22 cellular contexts compared by ENCODE assay signal in the genomic region with DNA sequence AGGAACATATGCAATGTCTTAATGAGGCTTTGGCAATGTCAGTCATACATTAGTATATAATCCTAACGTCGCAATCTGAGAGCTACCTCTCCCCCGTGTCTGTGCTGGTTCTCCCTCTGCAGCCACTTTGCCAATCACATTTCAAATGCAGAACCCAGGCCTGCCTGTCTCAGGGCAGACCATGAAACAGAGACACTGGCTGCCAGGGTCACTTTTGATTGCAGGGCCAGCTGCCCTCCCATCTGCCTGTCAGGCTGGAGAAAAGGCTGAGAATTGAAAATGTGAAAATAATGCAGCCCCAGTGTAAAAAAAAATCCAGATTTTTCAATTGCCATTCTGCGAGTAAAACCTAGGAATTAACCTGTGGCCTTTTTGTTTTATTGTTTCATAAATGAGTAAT. TPM values are rescaled to one million over a fixed set of nuclear protein-coding genes. Genes with fewer than 3 reads are reported as not detected.
DNase-seq lines count a peak whose midpoint lies in the region; ATAC-seq and TF ChIP-seq lines count a peak whose summit lies in the region.
"Had no signal": no experiment of that assay in that cellular context is flagged by ENCODE, and none has a peak within 500 bp of the region (broad histone marks: within the 10 kb centered on the region; RNA-seq: fewer than 3 reads in every experiment).

No MANE protein-coding gene starts in this region.

- H3K79me2 ChIP-seq in GM23338 (replicated peaks; ENCODE audit: insufficient read depth), result no peaks in the 10 kb centered on the region

- H4K20me1 ChIP-seq in GM23338 (replicated peaks; ENCODE audit: insufficient read depth), result no peaks in the 10 kb centered on the region
- H4K20me1 ChIP-seq: BLaER1 had no signal

- peaks cover 2% of the 10 kb centered on the region; the same call in 1 of the 3 replicates for H3K9me3 Mint-ChIP-seq in GM23338

- no peak overlapping the region for H3K27ac ChIP-seq in GM23338 (ENCODE audit: low read depth)
- H3K27ac ChIP-seq: BLaER1, HL-60 had no signal

- H3K36me3 ChIP-seq in GM23338 (ENCODE audit: insufficient read depth), result no peaks in the 10 kb centered on the region
- H3K36me3 ChIP-seq: BLaER1 had no signal

- peak; percentile 69 for DNase-seq in DMS 273 (lab: John Stamatoyannopoulos, UW; ENCODE audit: unreplicated experiment)
- DNase-seq in GM23338 (ENCODE audit: low spot score), result no peak
- peak; percentile 51 for DNase-seq in NCI-H524 treated with DMSO at 0.1 percent for 48 hours (lab: John Stamatoyannopoulos, UW)
- DNase-seq in cerebellar cortex (ENCODE audit: low spot score), result peak; percentile 49
- DNase-seq in activated naive CD4-positive, alpha-beta T cell treated with anti-CD3 and anti-CD28 coated beads, Interleukin-2, amount 50 U/mL, for 16 hours, result no peak
- no peak for DNase-seq in LoVo (ENCODE audit: low spot score)
- no peak for DNase-seq in NCI-H82 treated with DMSO at 0.1 percent for 48 hours (lab: John Stamatoyannopoulos, UW; ENCODE audit: unreplicated experiment)
- DNase-seq: 8988T; CD4-positive, alpha-beta memory T cell; DMS53; DND-41; EL; GOT3; H7; KBM-7 had no signal

- H3K4me1 ChIP-seq in GM23338 (ENCODE audit: insufficient read depth), result no peaks in the 10 kb centered on the region

- H3F3A ChIP-seq in GM23338 (replicated peaks; ENCODE audit: low read depth), result no peaks in the 10 kb centered on the region

- no peak for TF ChIP-seq CTCF in GM23338 (conservative IDR thresholded peaks at IDR 0.05; ENCODE audit: low read depth in 2 of 2)

- H3K4me3 ChIP-seq in GM23338, result no peak overlapping the region
- H3K4me3 ChIP-seq: BLaER1 had no signal

- peaks cover 3% of the 10 kb centered on the region; the same call in 1 of the 3 replicates for H3K36me3 Mint-ChIP-seq in GM23338 (ENCODE audit: low read depth)
- H3K36me3 Mint-ChIP-seq: CD14-positive monocyte; CD4-positive, alpha-beta memory T cell; IgD-negative memory B cell had no signal

- no peak overlapping the region for H3K4me2 ChIP-seq in GM23338
- H3K4me2 ChIP-seq: BLaER1 had no signal

- H3K27ac Mint-ChIP-seq in GM23338, result no peak overlapping the region; the same call in 1 of the 2 replicates
- H3K27ac Mint-ChIP-seq: CD14-positive monocyte; CD4-positive, alpha-beta memory T cell; IgD-negative memory B cell had no signal

- H3K27me3 Mint-ChIP-seq in GM23338 (ENCODE audit: insufficient read depth, low read depth, poor library complexity), result no peaks in the 10 kb centered on the region
- H3K27me3 Mint-ChIP-seq: IgD-negative memory B cell had no signal

- H3K9me2 ChIP-seq in GM23338 (ENCODE audit: insufficient read depth), result no peaks in the 10 kb centered on the region

- H3K4me3 Mint-ChIP-seq in GM23338, result no peak overlapping the region
- H3K4me3 Mint-ChIP-seq: CD4-positive, alpha-beta memory T cell; IgD-negative memory B cell had no signal

- peaks cover 5% of the 10 kb centered on the region; the same call in 1 of the 3 replicates for H3K4me1 Mint-ChIP-seq in GM23338
- H3K4me1 Mint-ChIP-seq: CD14-positive monocyte; CD4-positive, alpha-beta memory T cell; IgD-negative memory B cell had no signal

- ATAC-seq in GM23338 (peak; percentile 34; the same call in 1 of the 3 replicates), GM21526 (IDR thresholded peaks at IDR 0.05; ENCODE audit: low FRiP score, unreplicated experiment) (no peak)

- no peak overlapping the region for H2AFZ ChIP-seq in GM23338

- H3K27me3 ChIP-seq in GM23338 (ENCODE audit: insufficient read depth), result no peaks in the 10 kb centered on the region
- H3K27me3 ChIP-seq: BLaER1 had no signal

TF ChIP-seq in GM23338, 12 proteins besides CTCF, POLR2A, EP300 and RAD21 (continues in another document):
- TF ChIP-seq EZH2phosphoT487 (IDR thresholded peaks at IDR 0.05; ENCODE audit: unreplicated experiment), result no peak
- TF ChIP-seq STAT1 (IDR thresholded peaks at IDR 0.05; ENCODE audit: unreplicated experiment), result no peak
- TF ChIP-seq, protein P1, sequence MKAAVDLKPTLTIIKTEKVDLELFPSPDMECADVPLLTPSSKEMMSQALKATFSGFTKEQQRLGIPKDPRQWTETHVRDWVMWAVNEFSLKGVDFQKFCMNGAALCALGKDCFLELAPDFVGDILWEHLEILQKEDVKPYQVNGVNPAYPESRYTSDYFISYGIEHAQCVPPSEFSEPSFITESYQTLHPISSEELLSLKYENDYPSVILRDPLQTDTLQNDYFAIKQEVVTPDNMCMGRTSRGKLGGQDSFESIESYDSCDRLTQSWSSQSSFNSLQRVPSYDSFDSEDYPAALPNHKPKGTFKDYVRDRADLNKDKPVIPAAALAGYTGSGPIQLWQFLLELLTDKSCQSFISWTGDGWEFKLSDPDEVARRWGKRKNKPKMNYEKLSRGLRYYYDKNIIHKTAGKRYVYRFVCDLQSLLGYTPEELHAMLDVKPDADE (IDR thresholded peaks at IDR 0.05), result no peak
- TF ChIP-seq JUNB (IDR thresholded peaks at IDR 0.05; ENCODE audit: unreplicated experiment), result no peak
- TF ChIP-seq, protein P2, sequence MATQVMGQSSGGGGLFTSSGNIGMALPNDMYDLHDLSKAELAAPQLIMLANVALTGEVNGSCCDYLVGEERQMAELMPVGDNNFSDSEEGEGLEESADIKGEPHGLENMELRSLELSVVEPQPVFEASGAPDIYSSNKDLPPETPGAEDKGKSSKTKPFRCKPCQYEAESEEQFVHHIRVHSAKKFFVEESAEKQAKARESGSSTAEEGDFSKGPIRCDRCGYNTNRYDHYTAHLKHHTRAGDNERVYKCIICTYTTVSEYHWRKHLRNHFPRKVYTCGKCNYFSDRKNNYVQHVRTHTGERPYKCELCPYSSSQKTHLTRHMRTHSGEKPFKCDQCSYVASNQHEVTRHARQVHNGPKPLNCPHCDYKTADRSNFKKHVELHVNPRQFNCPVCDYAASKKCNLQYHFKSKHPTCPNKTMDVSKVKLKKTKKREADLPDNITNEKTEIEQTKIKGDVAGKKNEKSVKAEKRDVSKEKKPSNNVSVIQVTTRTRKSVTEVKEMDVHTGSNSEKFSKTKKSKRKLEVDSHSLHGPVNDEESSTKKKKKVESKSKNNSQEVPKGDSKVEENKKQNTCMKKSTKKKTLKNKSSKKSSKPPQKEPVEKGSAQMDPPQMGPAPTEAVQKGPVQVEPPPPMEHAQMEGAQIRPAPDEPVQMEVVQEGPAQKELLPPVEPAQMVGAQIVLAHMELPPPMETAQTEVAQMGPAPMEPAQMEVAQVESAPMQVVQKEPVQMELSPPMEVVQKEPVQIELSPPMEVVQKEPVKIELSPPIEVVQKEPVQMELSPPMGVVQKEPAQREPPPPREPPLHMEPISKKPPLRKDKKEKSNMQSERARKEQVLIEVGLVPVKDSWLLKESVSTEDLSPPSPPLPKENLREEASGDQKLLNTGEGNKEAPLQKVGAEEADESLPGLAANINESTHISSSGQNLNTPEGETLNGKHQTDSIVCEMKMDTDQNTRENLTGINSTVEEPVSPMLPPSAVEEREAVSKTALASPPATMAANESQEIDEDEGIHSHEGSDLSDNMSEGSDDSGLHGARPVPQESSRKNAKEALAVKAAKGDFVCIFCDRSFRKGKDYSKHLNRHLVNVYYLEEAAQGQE (IDR thresholded peaks at IDR 0.05; ENCODE audit: unreplicated experiment), result no peak
- no peak for TF ChIP-seq ZNF114 (CRISPR knock-in tag; IDR thresholded peaks at IDR 0.05)
- TF ChIP-seq POLR2AphosphoS5 (IDR thresholded peaks at IDR 0.05; ENCODE audit: low read depth), result no peak
- no peak for TF ChIP-seq CREB1 (CRISPR knock-in tag; IDR thresholded peaks at IDR 0.05; ENCODE audit: low read depth)
- no peak for TF ChIP-seq ZNF331 (CRISPR knock-in tag; IDR thresholded peaks at IDR 0.05; ENCODE audit: low read depth)

RNA-seq across cellular contexts. Expression of a gene that starts 56.3 kb away (rescaled TPM):
- total RNA-seq in GM23338 (2014; rRNA removed; shearing (Covaris generic)), result 7.1 and 7.3 TPM in 2 replicates
- 2.6 and 3.5 TPM in 2 replicates for polyA plus RNA-seq in GM23338 (2016; fragmentation: Nextera tagmentation; extraction: Ambion mirVana)
- total RNA-seq: A673; CD4-positive, alpha-beta memory T cell had no signal
- polyA plus RNA-seq: AG04450; CD14-positive monocyte; CD4-positive, alpha-beta memory T cell; IgD-negative memory B cell had no signal

Comparison
In these comparisons a context has a peak if more than half of its experiments do, and no peak if none do; other contexts are left out.
1. DNase-seq: peak in DMS 273 (single experiment), NCI-H524 treated with DMSO at 0.1 percent for 48 hours (single experiment) and cerebellar cortex (single experiment); none in GM23338 (single experiment), activated naive CD4-positive, alpha-beta T cell treated with anti-CD3 and anti-CD28 coated beads, Interleukin-2, amount 50 U/mL, for 16 hours (single experiment), LoVo (single experiment) and NCI-H82 treated with DMSO at 0.1 percent for 48 hours (single experiment).